8 cellular contexts compared by ENCODE assay signal in the genomic region with DNA sequence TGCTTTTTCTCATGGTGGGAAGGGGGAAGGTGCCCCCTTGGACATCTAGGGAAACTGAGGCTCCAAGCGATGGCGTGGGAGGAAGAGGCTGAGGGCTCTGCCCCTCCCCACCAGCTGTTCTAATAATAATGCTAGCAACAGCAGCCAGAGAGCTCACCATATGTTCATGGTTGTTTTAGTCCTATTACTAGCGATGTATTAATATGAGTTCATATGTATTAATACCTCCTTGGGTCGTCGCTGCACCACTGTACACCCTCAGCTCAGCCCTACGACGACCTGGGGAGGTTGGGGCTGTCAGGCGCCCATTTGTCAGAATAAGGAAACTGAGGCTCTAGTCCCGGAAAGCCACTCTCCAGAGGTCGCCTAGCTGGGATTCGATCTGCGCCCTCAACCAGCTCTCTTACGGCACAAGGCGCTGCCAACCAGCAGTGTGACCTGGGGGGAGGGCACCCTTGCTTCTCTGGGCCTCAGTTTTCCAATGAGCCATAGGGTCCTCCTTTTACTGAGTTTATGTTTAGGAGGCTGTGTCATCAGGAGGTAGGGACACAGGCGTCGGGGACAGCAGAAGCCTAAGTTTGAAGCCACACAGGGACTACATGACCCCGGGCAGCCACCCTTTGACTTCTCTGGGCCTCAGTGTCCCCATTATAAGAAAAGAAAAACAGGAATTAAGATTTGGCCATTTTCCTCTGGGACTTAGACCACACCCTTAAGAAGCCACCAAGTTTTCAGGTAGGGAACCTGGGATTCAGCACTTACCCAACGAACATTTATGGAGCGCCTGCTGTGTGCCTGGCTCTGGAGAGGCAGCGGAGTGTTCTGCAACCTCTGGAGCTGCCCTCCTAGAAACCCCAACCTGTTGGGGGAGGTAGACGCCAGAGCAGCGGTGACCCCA. TPM values are rescaled to one million over a fixed set of nuclear protein-coding genes. Genes with fewer than 3 reads are reported as not detected.
A peak's percentile ranks its signal among the peaks of the same experiment; 100 is the strongest.
DNase-seq lines count a peak whose midpoint lies in the region; ATAC-seq and TF ChIP-seq lines count a peak whose summit lies in the region.

No MANE protein-coding gene starts in this region.

- WGBS in heart right ventricle, 2 donors: 32 to 39% methylated on average over 22 of the region's 22 CpGs
- WGBS in upper lobe of left lung, 2 donors: 29 to 36% methylated on average over 15 to 22 of the region's 22 CpGs

- peak overlapping the region; percentile 82 for H3K4me3 Mint-ChIP-seq in activated CD8-positive, alpha-beta T cell treated with anti-CD3 and anti-CD28 coated beads, Interleukin-2, amount 10 ng/mL, durations not matched to agents 7 days and 5 days

- peaks cover 36% of the 10 kb centered on the region for H3K4me1 Mint-ChIP-seq in activated CD8-positive, alpha-beta T cell treated with anti-CD3 and anti-CD28 coated beads, Interleukin-2, amount 10 ng/mL, durations not matched to agents 7 days and 5 days (ENCODE audit: low read depth)

- no peak for TF ChIP-seq POLR2A in upper lobe of left lung (IDR thresholded peaks at IDR 0.05)

- no peaks in the 10 kb centered on the region for H3K36me3 Mint-ChIP-seq in activated CD8-positive, alpha-beta T cell treated with anti-CD3 and anti-CD28 coated beads, Interleukin-2, amount 10 ng/mL, durations not matched to agents 7 days and 5 days (ENCODE audit: low read depth)

- DNase-seq in heart right ventricle: no peak
- DNase-seq in left ventricle myocardium superior: no peak
- no peak for DNase-seq in activated CD8-positive, alpha-beta T cell treated with anti-CD3 and anti-CD28 coated beads, Interleukin-2, amount 10 ng/mL, durations not matched to agents 7 days and 5 days
- no peak for DNase-seq in upper lobe of left lung
- DNase-seq in sciatic nerve (ENCODE audit: low spot score): no peak
- DNase-seq in H4 (ENCODE audit: low spot score): no peak
- DNase-seq in SKM-1 (lab: John Stamatoyannopoulos, UW; ENCODE audit: unreplicated experiment): no peak

- H3K4me1 ChIP-seq in heart right ventricle (peaks cover 0 to 23% (median 14%) of the 10 kb centered on the region in 9 donors), upper lobe of left lung (peaks cover 18 to 28% (median 19%) of the 10 kb centered on the region in 4 donors)

- H3K27me3 Mint-ChIP-seq in activated CD8-positive, alpha-beta T cell treated with anti-CD3 and anti-CD28 coated beads, Interleukin-2, amount 10 ng/mL, durations not matched to agents 7 days and 5 days (ENCODE audit: low read depth): no peaks in the 10 kb centered on the region

- H3K27me3 ChIP-seq in heart right ventricle: peaks cover 0 to 60% (median 39%) of the 10 kb centered on the region in 7 donors
- peaks cover 3% of the 10 kb centered on the region for H3K27me3 ChIP-seq in layer of hippocampus (ENCODE audit: control insufficient read depth, insufficient read depth, low read length)
- no peaks in the 10 kb centered on the region for H3K27me3 ChIP-seq in upper lobe of left lung

- H3K4me3 ChIP-seq in heart right ventricle (peak overlapping the region in 9 of 10 donors; percentile 1 to 63 (median 47)), upper lobe of left lung (peak overlapping the region; percentile 30 to 57 (median 48))

- ATAC-seq in heart right ventricle: no peak
- ATAC-seq in left ventricle myocardium superior: no peak
- peak; percentile 7 for ATAC-seq in activated CD8-positive, alpha-beta T cell treated with anti-CD3 and anti-CD28 coated beads, Interleukin-2, amount 10 ng/mL, durations not matched to agents 7 days and 5 days
- ATAC-seq in upper lobe of left lung (ENCODE audit: low FRiP score in 2 of 2): no peak
- ATAC-seq in sciatic nerve: no peak

- TF ChIP-seq CTCF in heart right ventricle (IDR thresholded peaks at IDR 0.05) (no peak), upper lobe of left lung (IDR thresholded peaks at IDR 0.05) (no peak)

- no peak for TF ChIP-seq EP300 in upper lobe of left lung (IDR thresholded peaks at IDR 0.05)

- intact Hi-C loops in heart right ventricle (cut with DNase I) (no loop called here), left ventricle myocardium superior (cut with micrococcal nuclease) (no loop called here), sciatic nerve (cut with DNase I) (no loop called here)

- POLR2A ChIA-PET in activated CD8-positive, alpha-beta T cell treated with anti-CD3 and anti-CD28 coated beads, Interleukin-2, amount 10 ng/mL, durations not matched to agents 7 days and 5 days (lab: Charles Lee): interaction anchor here (0.8 to 1.7 kb wide), 6 partner anchors 10 to 182 kb away, joined by 3 to 8 read pairs (median 4); a partner anchor contains a TSS

- no peaks in the 10 kb centered on the region for H3K9me3 Mint-ChIP-seq in activated CD8-positive, alpha-beta T cell treated with anti-CD3 and anti-CD28 coated beads, Interleukin-2, amount 10 ng/mL, durations not matched to agents 7 days and 5 days (ENCODE audit: insufficient read depth)

- H3K36me3 ChIP-seq in heart right ventricle (no peaks in the 10 kb centered on the region), upper lobe of left lung (no peaks in the 10 kb centered on the region)

- no peaks in the 10 kb centered on the region for H3K9me3 ChIP-seq in heart right ventricle
- no peaks in the 10 kb centered on the region for H3K9me3 ChIP-seq in upper lobe of left lung

- CTCF ChIA-PET in activated CD8-positive, alpha-beta T cell treated with anti-CD3 and anti-CD28 coated beads, Interleukin-2, amount 10 ng/mL, durations not matched to agents 7 days and 5 days (lab: Charles Lee): interaction anchor here (0.9 to 2.9 kb wide), 9 partner anchors 9 to 239 kb away, joined by 3 to 13 read pairs (median 4); a partner anchor contains a TSS

- H3K27ac ChIP-seq in heart right ventricle (peak overlapping the region in 1 of 10 donors; percentile 65), layer of hippocampus (ENCODE audit: low read depth, low read length) (peak overlapping the region; percentile 74), upper lobe of left lung (peak overlapping the region in 2 of 4 donors; percentile 49 to 73)

- H3K27ac Mint-ChIP-seq in activated CD8-positive, alpha-beta T cell treated with anti-CD3 and anti-CD28 coated beads, Interleukin-2, amount 10 ng/mL, durations not matched to agents 7 days and 5 days: peak overlapping the region; percentile 46

RNA-seq across cellular contexts. Expression of a gene that starts 0.7 kb away (rescaled TPM):
- total RNA-seq in heart right ventricle (1 to 10 TPM; 2.8 to 6.4 (median 4.6) TPM), left ventricle myocardium superior (5.6 TPM), upper lobe of left lung (10 to 100 TPM in 4 of 6 donors, 1 to 10 TPM in 2; 9.3 to 67.1 (median 27.5) TPM), sciatic nerve (20.1 TPM)
- polyA plus RNA-seq in heart right ventricle: 1 to 10 TPM; 1.5 to 2.6 TPM
- total RNA-seq in activated CD8-positive, alpha-beta T cell treated with anti-CD3 and anti-CD28 coated beads, Interleukin-2, amount 10 ng/mL, durations not matched to agents 7 days and 5 days: 10 to 100 TPM; 22.9 to 25.1 TPM
- total RNA-seq in H4 (2014; rRNA removed; shearing (Covaris generic)): 2.4 and 3.1 TPM in 2 replicates

RNA-seq across cellular contexts. Expression of a gene that starts 11.5 kb away (rescaled TPM):
- total RNA-seq in heart right ventricle: 1 to 10 TPM in 2 of 10 donors, under 1 TPM in 8; 0.24 to 5.4 (median 0.45) TPM
- under 1 TPM; 0.36 to 0.51 TPM for polyA plus RNA-seq in heart right ventricle
- 0.94 TPM for total RNA-seq in left ventricle myocardium superior
- total RNA-seq in activated CD8-positive, alpha-beta T cell treated with anti-CD3 and anti-CD28 coated beads, Interleukin-2, amount 10 ng/mL, durations not matched to agents 7 days and 5 days: 10 to 100 TPM; 75.2 to 78.6 TPM
- 10 to 100 TPM in 1 of 6 donors, 1 to 10 TPM in 5; 2.6 to 13.2 (median 8.6) TPM for total RNA-seq in upper lobe of left lung
- 2.1 TPM for total RNA-seq in sciatic nerve
- total RNA-seq in H4 (2014; rRNA removed; shearing (Covaris generic)): 2.4 TPM in 2 replicates

RNA-seq across cellular contexts. Expression of a gene that starts 54.7 kb away (rescaled TPM):
- total RNA-seq in heart right ventricle (10 to 100 TPM; 15.7 to 29.1 (median 22.3) TPM), left ventricle myocardium superior (29.6 TPM), upper lobe of left lung (10 to 100 TPM; 11.0 to 65.1 (median 30.3) TPM), sciatic nerve (19.5 TPM)
- 1 to 10 TPM; 2.3 to 6.7 TPM for polyA plus RNA-seq in heart right ventricle
- total RNA-seq in activated CD8-positive, alpha-beta T cell treated with anti-CD3 and anti-CD28 coated beads, Interleukin-2, amount 10 ng/mL, durations not matched to agents 7 days and 5 days: 1 to 10 TPM; 7.8 to 9.2 TPM
- total RNA-seq in H4 (2014; rRNA removed; shearing (Covaris generic)): 9.8 and 25.1 TPM in 2 replicates

Comparison
In these comparisons a context has a peak if more than half of its experiments do, and no peak if none do; other contexts are left out.
1. RNA of a gene that starts 11.5 kb away (total RNA-seq): 75.2 to 78.6 TPM in activated CD8-positive, alpha-beta T cell treated with anti-CD3 and anti-CD28 coated beads, Interleukin-2, amount 10 ng/mL, durations not matched to agents 7 days and 5 days; 2.6 to 13.2 TPM in upper lobe of left lung, 2.4 TPM in H4, 2.1 TPM in sciatic nerve (single experiment), 0.94 TPM in left ventricle myocardium superior (single experiment) and 0.24 to 5.4 TPM in heart right ventricle; every median in the first group is over 4 times any median in the second.